13 cellular contexts compared by ENCODE assay signal in genomic region chr1:45973106-45973505, GRCh38.
"Had no signal": no experiment of that assay in that cellular context is flagged by ENCODE, and none has a peak within 500 bp of the region (broad histone marks: within the 10 kb centered on the region; RNA-seq: fewer than 3 reads in every experiment).

No MANE protein-coding gene starts in this region.

- H3K4me3 ChIP-seq: left ventricle myocardium inferior, lower lobe of right lung, testis, tibial nerve had no signal

- H3K36me3 ChIP-seq: lower lobe of right lung had no signal

- H3K27ac ChIP-seq: left ventricle myocardium inferior, lower lobe of right lung, neutrophil, testis, tibial nerve had no signal

- H3K4me1 ChIP-seq: lower lobe of right lung, tibial nerve had no signal

- ATAC-seq: naive thymus-derived CD4-positive, alpha-beta T cell; sciatic nerve; stimulated activated naive B cell treated with anti-CD40 and anti-IgM and Interleukin-4, amounts not matched to agents 10 μg/mL and 1 μg/mL and 100 μg/mL, for 72 hours; stimulated activated naive CD8-positive, alpha-beta T cell treated with anti-CD3 and anti-CD28 coated beads, Interleukin-15, amount 100 ng/mL, for 72 hours had no signal

- DNase-seq: immature natural killer cell; left ventricle myocardium inferior; lower lobe of right lung; naive thymus-derived CD4-positive, alpha-beta T cell; nephron progenitor cell; stimulated activated CD4-positive, alpha-beta T cell treated with anti-CD3 and anti-CD28 coated beads, Interleukin-2, amount 100 ng/mL, for 24 hours; stimulated activated CD4-positive, alpha-beta T cell treated with anti-CD3 and anti-CD28 coated beads, Interleukin-4, amount 100 ng/mL, for 4 hours; stimulated activated naive B cell treated with anti-CD40 and anti-IgM and Interleukin-4, amounts not matched to agents 10 μg/mL and 1 μg/mL and 100 μg/mL, for 72 hours; stimulated activated naive CD8-positive, alpha-beta T cell treated with anti-CD3 and anti-CD28 coated beads, Interleukin-15, amount 100 ng/mL, for 72 hours; testis had no signal

- H3K9me3 ChIP-seq: left ventricle myocardium inferior, lower lobe of right lung, neutrophil, testis had no signal

- H3K27me3 ChIP-seq: neutrophil, testis, tibial nerve had no signal
